ENCODE assay signal across 1 cellular context in the genomic region with DNA sequence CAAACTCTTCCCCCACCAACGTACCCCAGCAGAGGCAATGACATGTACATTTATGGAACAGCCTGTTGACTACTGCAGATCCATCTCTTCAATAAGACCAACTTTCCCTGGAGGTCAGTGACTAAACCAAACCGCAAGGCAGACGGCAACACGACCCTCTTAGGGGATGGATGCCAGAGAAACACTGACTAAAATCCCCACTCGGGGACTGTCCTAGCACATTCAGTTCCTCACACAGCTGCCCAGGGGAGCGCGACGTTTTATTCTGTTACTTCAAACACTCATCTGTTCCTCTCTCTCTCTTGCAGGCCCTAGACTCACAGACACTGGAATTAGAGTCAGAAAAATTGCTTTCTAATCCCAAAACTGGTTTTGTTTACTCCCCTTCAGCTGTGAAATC.
TF ChIP-seq lines count a peak whose summit lies in the region.

No MANE protein-coding gene starts in this region.

TF ChIP-seq in GM12878, 131 proteins besides CTCF, POLR2A, EP300 and RAD21 (continued from another document):
- TF ChIP-seq PBX3 (IDR thresholded peaks at IDR 0.05; ENCODE audit: insufficient replicate concordance, low read depth, low read length), result no peak
- TF ChIP-seq CBFB (IDR thresholded peaks at IDR 0.05; ENCODE audit: low read depth), result no peak
- no peak for TF ChIP-seq TARDBP (IDR thresholded peaks at IDR 0.05; ENCODE audit: borderline replicate concordance)
- no peak for TF ChIP-seq NFYA (IDR thresholded peaks at IDR 0.05; ENCODE audit: borderline replicate concordance, low read depth, low read length)
- TF ChIP-seq RUNX3 (IDR thresholded peaks at IDR 0.05; ENCODE audit: low read length), result 0 out of 2 replicates have a peak, but pooled peaks have one; percentile 7
- no peak for TF ChIP-seq EGR1 (IDR thresholded peaks at IDR 0.05; ENCODE audit: borderline replicate concordance in 1 of 2, low read depth in 2 of 2, low read length in 2 of 2)
- peak; percentile 17; the same call in 1 of the 2 replicates for TF ChIP-seq PAX5 (IDR thresholded peaks at IDR 0.05; ENCODE audit: borderline replicate concordance, low read depth, low read length)
- TF ChIP-seq SPI1 (IDR thresholded peaks at IDR 0.05; ENCODE audit: borderline replicate concordance, insufficient read depth, low read depth, low read length), result peak; percentile 3; the same call in 1 of the 2 replicates
- no peak for TF ChIP-seq STAT3 (IDR thresholded peaks at IDR 0.05; ENCODE audit: low read depth, low read length)
- TF ChIP-seq PAX8 (IDR thresholded peaks at IDR 0.05), result no peak
- no peak for TF ChIP-seq IRF3 (IDR thresholded peaks at IDR 0.05)
- no peak for TF ChIP-seq NFIC (IDR thresholded peaks at IDR 0.05; ENCODE audit: low read depth, low read length)
- TF ChIP-seq YY1 (IDR thresholded peaks at IDR 0.05; ENCODE audit: low read depth, low read length), result no peak
- no peak for TF ChIP-seq ZNF622 (IDR thresholded peaks at IDR 0.05)
- TF ChIP-seq MTA3 (IDR thresholded peaks at IDR 0.05; ENCODE audit: borderline replicate concordance, low read length), result no peak
- no peak for TF ChIP-seq SMAD1 (IDR thresholded peaks at IDR 0.05; ENCODE audit: low read depth, partially characterized antibody)
- TF ChIP-seq KDM1A (IDR thresholded peaks at IDR 0.05; ENCODE audit: borderline replicate concordance), result no peak
